Comparison of ENCODE assay signal across 27 cellular contexts in the genomic region with DNA sequence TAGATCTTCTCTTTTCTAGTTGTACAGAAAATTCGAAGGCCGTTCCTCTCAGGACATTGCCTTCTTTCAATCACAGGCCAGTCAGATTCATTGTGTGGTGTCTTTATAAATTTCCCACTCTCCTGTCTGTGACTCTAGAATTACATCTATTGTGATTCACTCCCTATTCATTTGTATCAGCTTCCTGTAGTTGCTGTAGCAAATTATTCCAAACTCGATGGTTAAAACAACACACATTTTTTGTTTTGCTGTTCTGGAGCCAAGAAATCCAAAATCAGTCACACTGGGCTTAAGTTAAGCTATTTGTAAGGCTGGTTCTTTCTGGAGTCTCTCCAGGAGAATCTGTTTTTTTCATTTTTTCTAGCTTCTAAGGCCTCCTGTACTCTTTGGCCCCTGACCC.
DNase-seq lines count a peak whose midpoint lies in the region; FAIRE-seq and TF ChIP-seq lines count a peak whose summit lies in the region.
"Had no signal": no experiment of that assay in that cellular context is flagged by ENCODE, and none has a peak within 500 bp of the region (broad histone marks: within the 10 kb centered on the region; RNA-seq: fewer than 3 reads in every experiment).

No MANE protein-coding gene starts in this region.

- H3K4me1 Mint-ChIP-seq in astrocyte (ENCODE audit: low read depth, unreplicated experiment): no peaks in the 10 kb centered on the region
- H3K4me1 Mint-ChIP-seq: CD14-positive monocyte; central memory CD8-positive, alpha-beta T cell had no signal

- H3K4me2 ChIP-seq in astrocyte (ENCODE audit: low read length) (peak overlapping the region; percentile 1), fibroblast of lung (ENCODE audit: extremely low read depth, insufficient read depth, low read length) (no peak overlapping the region)

- H3K27ac Mint-ChIP-seq in astrocyte (ENCODE audit: unreplicated experiment): no peak overlapping the region
- H3K27ac Mint-ChIP-seq: activated naive CD4-positive, alpha-beta T cell treated with anti-CD3 and anti-CD28 coated beads for 36 hours; HFFc6; stimulated activated naive CD8-positive, alpha-beta T cell treated with anti-CD3 and anti-CD28 coated beads, Interleukin-15, Interleukin-2, amounts not matched to agents 100 ng/mL and 50 ng/mL, for 24 hours; WTC11 had no signal

- FAIRE-seq in astrocyte (lab: Jason Lieb, UNC): no peak

- no peaks in the 10 kb centered on the region for H3K27me3 Mint-ChIP-seq in astrocyte (ENCODE audit: low read depth, unreplicated experiment)
- H3K27me3 Mint-ChIP-seq: central memory CD8-positive, alpha-beta T cell; stimulated activated naive CD8-positive, alpha-beta T cell treated with anti-CD3 and anti-CD28 coated beads, Interleukin-15, Interleukin-2, amounts not matched to agents 100 ng/mL and 50 ng/mL, for 24 hours had no signal

- H3K4me3 ChIP-seq in astrocyte (ENCODE audit: insufficient read depth, low read depth, low read length) (no peak overlapping the region), fibroblast of lung (replicated peaks in 1 of 4; ENCODE audit: control extremely low read depth in 1 of 4, insufficient read depth in 1 of 4, low read depth in 3 of 4, low read length in 4 of 4) (no peak overlapping the region), retinal pigment epithelial cell (ENCODE audit: low read length) (no peak overlapping the region)
- H3K4me3 ChIP-seq: prostate gland, uterus had no signal

- H3K27ac ChIP-seq in astrocyte (ENCODE audit: low read depth, low read length) (no peak overlapping the region), fibroblast of lung (ENCODE audit: insufficient read depth, low read length) (no peak overlapping the region)
- H3K27ac ChIP-seq: epithelial cell of prostate, prostate gland, uterus had no signal

- H4K20me1 ChIP-seq in astrocyte (ENCODE audit: insufficient read depth, low read length) (no peaks in the 10 kb centered on the region), fibroblast of lung (ENCODE audit: control insufficient read depth, extremely low read depth, insufficient read depth, low read length) (no peaks in the 10 kb centered on the region)

- H3K79me2 ChIP-seq in astrocyte (ENCODE audit: insufficient read depth, low read length) (no peaks in the 10 kb centered on the region), fibroblast of lung (ENCODE audit: control insufficient read depth, insufficient read depth, low read length) (no peaks in the 10 kb centered on the region)

- peaks cover 4% of the 10 kb centered on the region for H3K9me3 Mint-ChIP-seq in astrocyte (ENCODE audit: unreplicated experiment)
- H3K9me3 Mint-ChIP-seq: WTC11 had no signal

- no peak overlapping the region for H2AFZ ChIP-seq in astrocyte (ENCODE audit: low read depth, low read length)
- no peak overlapping the region for H2AFZ ChIP-seq in fibroblast of lung (ENCODE audit: low read length)

- TF ChIP-seq CTCF in astrocyte (IDR thresholded peaks at IDR 0.05; ENCODE audit: insufficient read depth, low read depth, low read length) (no peak), fibroblast of lung (conservative IDR thresholded peaks at IDR 0.05 in 1 of 2, IDR thresholded peaks at IDR 0.05 in 1 of 2; ENCODE audit: low read depth in 1 of 2, low read length in 2 of 2) (no peak), retinal pigment epithelial cell (conservative IDR thresholded peaks at IDR 0.05; ENCODE audit: low read depth, low read length) (no peak)

- DNase-seq in M059J (ENCODE audit: low read depth) (peak; percentile 69), astrocyte (ENCODE audit: low read depth) (peak; percentile 78), fibroblast of lung (ENCODE audit: low read depth in 2 of 2) (peak; percentile 28 to 83), retinal pigment epithelial cell (ENCODE audit: low read depth) (peak; percentile 28), cerebellar cortex (ENCODE audit: low spot score) (no peak), AG20443 (ENCODE audit: low spot score) (no peak), NCI-H2196 treated with DMSO at 0.1 percent for 48 hours (lab: John Stamatoyannopoulos, UW; ENCODE audit: unreplicated experiment) (no peak)
- no peak for DNase-seq in stimulated activated CD8-positive, alpha-beta memory T cell treated with anti-CD3 and anti-CD28 coated beads, Interleukin-4, amount 100 ng/mL, for 48 hours
- DNase-seq: activated CD4-positive, alpha-beta T cell treated with anti-CD3 and anti-CD28 coated beads, Interleukin-2, amount 50 U/mL, for 1 hour; activated naive CD4-positive, alpha-beta T cell treated with anti-CD3 and anti-CD28 coated beads for 36 hours; amygdala; DND-41; head of caudate nucleus; HFFc6; left colon; NCI-H1048; NCI-H1694; NCI-H2171 treated with DMSO at 0.1 percent for 48 hours; SHP77 treated with DMSO at 0.1 percent for 48 hours; T-helper 9 cell; uterus had no signal

- H3K27me3 ChIP-seq in astrocyte (ENCODE audit: insufficient read depth, low read length) (no peaks in the 10 kb centered on the region), fibroblast of lung (ENCODE audit: control insufficient read depth, insufficient read depth, low read length) (no peaks in the 10 kb centered on the region)
- H3K27me3 ChIP-seq: uterus had no signal

- no peak overlapping the region for H3K9ac ChIP-seq in astrocyte (ENCODE audit: low read length)
- no peak overlapping the region for H3K9ac ChIP-seq in fibroblast of lung (ENCODE audit: insufficient read depth, low read length)

- H3K9me3 ChIP-seq in astrocyte (ENCODE audit: insufficient read depth, low read depth, low read length): no peaks in the 10 kb centered on the region
- H3K9me3 ChIP-seq in fibroblast of lung (ENCODE audit: control insufficient read depth, insufficient read depth, low read depth, low read length): no peaks in the 10 kb centered on the region
- H3K9me3 ChIP-seq: prostate gland, uterus had no signal

- H3K36me3 ChIP-seq in astrocyte (ENCODE audit: insufficient read depth, low read length) (no peaks in the 10 kb centered on the region), fibroblast of lung (ENCODE audit: control insufficient read depth, insufficient read depth, low read length) (no peaks in the 10 kb centered on the region)
- H3K36me3 ChIP-seq: prostate gland, uterus had no signal

- no peaks in the 10 kb centered on the region for H3K36me3 Mint-ChIP-seq in astrocyte (ENCODE audit: low read depth, unreplicated experiment)
- H3K36me3 Mint-ChIP-seq: CD14-positive monocyte, WTC11 had no signal

- H3K4me1 ChIP-seq in astrocyte (ENCODE audit: insufficient read depth, low read length): peaks cover 3% of the 10 kb centered on the region
- no peaks in the 10 kb centered on the region for H3K4me1 ChIP-seq in fibroblast of lung (ENCODE audit: control insufficient read depth, extremely low read depth, insufficient read depth, low read length)
- H3K4me1 ChIP-seq: prostate gland, uterus had no signal

- H3K4me3 Mint-ChIP-seq in astrocyte (ENCODE audit: unreplicated experiment): no peak overlapping the region
- H3K4me3 Mint-ChIP-seq: activated naive CD4-positive, alpha-beta T cell treated with anti-CD3 and anti-CD28 coated beads for 36 hours; CD14-positive monocyte; central memory CD8-positive, alpha-beta T cell; HFFc6; stimulated activated naive CD8-positive, alpha-beta T cell treated with anti-CD3 and anti-CD28 coated beads, Interleukin-15, Interleukin-2, amounts not matched to agents 100 ng/mL and 50 ng/mL, for 24 hours; WTC11 had no signal

Comparison
In these comparisons a context has a peak if more than half of its experiments do, and no peak if none do; other contexts are left out.
1. DNase-seq: peak in M059J (single experiment), astrocyte (single experiment), fibroblast of lung (2 of 2) and retinal pigment epithelial cell (single experiment); none in cerebellar cortex (single experiment), AG20443 (single experiment), stimulated activated CD8-positive, alpha-beta memory T cell treated with anti-CD3 and anti-CD28 coated beads, Interleukin-4, amount 100 ng/mL, for 48 hours (single experiment) and NCI-H2196 treated with DMSO at 0.1 percent for 48 hours (single experiment).